8 cellular contexts compared by ENCODE assay signal in genomic region chr17:44014133-44014436, GRCh38. TPM values are rescaled to one million over a fixed set of nuclear protein-coding genes. Genes with fewer than 3 reads are reported as not detected.
DNase-seq lines count a peak whose midpoint lies in the region; ATAC-seq and TF ChIP-seq lines count a peak whose summit lies in the region.

No MANE protein-coding gene starts in this region.

- CTCF ChIA-PET in activated naive CD4-positive, alpha-beta T cell treated with anti-CD3 and anti-CD28 coated beads, Interleukin-2, amount 10 ng/mL, durations not matched to agents 7 days and 5 days (lab: Charles Lee), result interaction anchor here (1.0 to 1.1 kb wide), 2 partner anchors 27 to 70 kb away, joined by 3 to 7 read pairs; no protein-coding TSS in a partner anchor
- CTCF ChIA-PET in MCF 10A (lab: Yijun Ruan, JAX), result interaction anchor here (0.6 to 1.1 kb wide), 2 partner anchors 154 to 1095 kb away, joined by 3 read pairs; no protein-coding TSS in a partner anchor

- H2AK5ac ChIP-seq in mesendoderm (ENCODE audit: low read length), result no peak overlapping the region

- no CpG with 5 or more reads among the region's 12 CpGs for WGBS in mesendoderm (ENCODE audit: extremely low coverage, insufficient coverage, low lambda C conversion rate)

- intact Hi-C loops in MCF 10A (cut with micrococcal nuclease) (no loop called here), uterus (cut with DNase I; ENCODE audit: low total_unique reads) (no loop called here)

- H3K27me3 Mint-ChIP-seq in activated naive CD4-positive, alpha-beta T cell treated with anti-CD3 and anti-CD28 coated beads, Interleukin-2, amount 10 ng/mL, durations not matched to agents 7 days and 5 days, result peaks cover 3% of the 10 kb centered on the region
- no peaks in the 10 kb centered on the region for H3K27me3 Mint-ChIP-seq in MCF 10A (ENCODE audit: insufficient read depth, unreplicated experiment)

- H3K56ac ChIP-seq in mesendoderm (ENCODE audit: low read length), result peak overlapping the region; percentile 95

- peak overlapping the region; percentile 84 for H3K9ac ChIP-seq in mesendoderm (ENCODE audit: low read length)

- H4K5ac ChIP-seq in mesendoderm (ENCODE audit: low read length), result no peak overlapping the region

- TF ChIP-seq POLR2A in uterus (IDR thresholded peaks at IDR 0.05), result no peak

- H3K36me3 ChIP-seq in mesendoderm (ENCODE audit: control insufficient read depth, insufficient read depth, low read length), result no peaks in the 10 kb centered on the region
- H3K36me3 ChIP-seq in uterus, result no peaks in the 10 kb centered on the region

- peak overlapping the region; percentile 100 for H3K4me3 Mint-ChIP-seq in activated naive CD4-positive, alpha-beta T cell treated with anti-CD3 and anti-CD28 coated beads, Interleukin-2, amount 10 ng/mL, durations not matched to agents 7 days and 5 days
- peak overlapping the region; percentile 96 for H3K4me3 Mint-ChIP-seq in MCF 10A (ENCODE audit: unreplicated experiment)

- POLR2A ChIA-PET in MCF 10A (lab: Yijun Ruan, JAX), result interaction anchor here (0.8 to 1.4 kb wide), 3 partner anchors 52 to 172 kb away, joined by 3 to 10 read pairs (median 5); partner anchors contain the start of gene LSM12

- no peak overlapping the region for H2BK15ac ChIP-seq in mesendoderm (replicated peaks; ENCODE audit: low read depth)

- no peaks in the 10 kb centered on the region for H3K79me2 ChIP-seq in mesendoderm (ENCODE audit: control insufficient read depth, insufficient read depth, low read length)

- no peak for TF ChIP-seq CTCF in MCF 10A (IDR thresholded peaks at IDR 0.05; ENCODE audit: unreplicated experiment)
- TF ChIP-seq CTCF in uterus (IDR thresholded peaks at IDR 0.05), result no peak

- H3K23ac ChIP-seq in mesendoderm (ENCODE audit: low read length), result peak overlapping the region; percentile 11

- H3K4me3 ChIP-seq in mesendoderm (ENCODE audit: low read length), result peak overlapping the region; percentile 88
- H3K4me3 ChIP-seq in uterus, result peak overlapping the region; percentile 63 to 84

- H3K9me3 Mint-ChIP-seq in activated naive CD4-positive, alpha-beta T cell treated with anti-CD3 and anti-CD28 coated beads, Interleukin-2, amount 10 ng/mL, durations not matched to agents 7 days and 5 days, result no peaks in the 10 kb centered on the region
- no peaks in the 10 kb centered on the region for H3K9me3 Mint-ChIP-seq in MCF 10A (ENCODE audit: unreplicated experiment)

- no peak for ATAC-seq in GM19035 (IDR thresholded peaks at IDR 0.05; ENCODE audit: unreplicated experiment)

- H3K79me1 ChIP-seq in mesendoderm (ENCODE audit: low read length), result peaks cover 1% of the 10 kb centered on the region

- no peak overlapping the region for H3K18ac ChIP-seq in mesendoderm (ENCODE audit: low read length)

- H3K27ac ChIP-seq in mesendoderm (ENCODE audit: low read depth, low read length), result no peak overlapping the region
- H3K27ac ChIP-seq in uterus, result peak overlapping the region; percentile 64 to 74

- no peaks in the 10 kb centered on the region for H3K9me3 ChIP-seq in uterus

- peak overlapping the region; percentile 55 for H3K4me2 ChIP-seq in mesendoderm (ENCODE audit: low read length)

- no peak overlapping the region for H2BK120ac ChIP-seq in mesendoderm (ENCODE audit: low read depth, low read length)

- peaks cover 19% of the 10 kb centered on the region for H3K36me3 Mint-ChIP-seq in activated naive CD4-positive, alpha-beta T cell treated with anti-CD3 and anti-CD28 coated beads, Interleukin-2, amount 10 ng/mL, durations not matched to agents 7 days and 5 days
- H3K36me3 Mint-ChIP-seq in MCF 10A (ENCODE audit: insufficient read depth, unreplicated experiment), result peaks cover 27% of the 10 kb centered on the region

- H3K4me1 ChIP-seq in mesendoderm (ENCODE audit: control insufficient read depth, low read depth, low read length) (no peaks in the 10 kb centered on the region), uterus (peaks cover 0 to 7% of the 10 kb centered on the region in 2 donors)

- no peak for DNase-seq in activated naive CD4-positive, alpha-beta T cell treated with anti-CD3 and anti-CD28 coated beads, Interleukin-2, amount 10 ng/mL, durations not matched to agents 7 days and 5 days
- DNase-seq in activated naive CD4-positive, alpha-beta T cell treated with Interleukin-2 at 50 U/mL for 16 hours, result no peak
- DNase-seq in MCF 10A (ENCODE audit: unreplicated experiment) (no peak), mesendoderm (no peak), uterus (no peak), NCI-H1436 treated with DMSO at 0.1 percent for 48 hours (lab: John Stamatoyannopoulos, UW) (no peak), COLO668 (lab: John Stamatoyannopoulos, UW; ENCODE audit: unreplicated experiment) (no peak)

- H3K4me1 Mint-ChIP-seq in activated naive CD4-positive, alpha-beta T cell treated with anti-CD3 and anti-CD28 coated beads, Interleukin-2, amount 10 ng/mL, durations not matched to agents 7 days and 5 days, result peaks cover 30% of the 10 kb centered on the region
- H3K4me1 Mint-ChIP-seq in MCF 10A (ENCODE audit: insufficient read depth, unreplicated experiment), result no peaks in the 10 kb centered on the region

- peak overlapping the region; percentile 90 for H3K4ac ChIP-seq in mesendoderm (ENCODE audit: low read depth, low read length)

- H3K27me3 ChIP-seq in mesendoderm (ENCODE audit: insufficient read depth, low read length, poor library complexity) (no peaks in the 10 kb centered on the region), uterus (no peaks in the 10 kb centered on the region)

- H3K27ac Mint-ChIP-seq in activated naive CD4-positive, alpha-beta T cell treated with anti-CD3 and anti-CD28 coated beads, Interleukin-2, amount 10 ng/mL, durations not matched to agents 7 days and 5 days, result peak overlapping the region; percentile 96
- H3K27ac Mint-ChIP-seq in MCF 10A (ENCODE audit: low read depth, unreplicated experiment), result peak overlapping the region; percentile 98

- no peak overlapping the region for H4K8ac ChIP-seq in mesendoderm (ENCODE audit: low read depth, low read length)

- BruUV-seq in MCF 10A (replicated peaks; lab: Mats Ljungman, UMichigan), result no TSS peak

- no peak overlapping the region for H2BK5ac ChIP-seq in mesendoderm (ENCODE audit: low read length)

RNA-seq across cellular contexts. Expression of gene TMEM101, which starts 0.7 kb away (rescaled TPM):
- total RNA-seq in MCF 10A (2022) (25.6 and 26.1 TPM in 2 replicates), uterus (10 to 100 TPM in 3 of 4 donors, 1 to 10 TPM in 1; 1.5 to 76.1 (median 49.8) TPM)
- polyA plus RNA-seq in mesendoderm (2013, experiment 1 of 2), result 7.6 TPM
- polyA plus RNA-seq in mesendoderm (2013, experiment 2 of 2), result 7.2 TPM

RNA-seq across cellular contexts. Expression of gene NAGS, which starts 9.7 kb away (rescaled TPM):
- 0.88 and 1.6 TPM in 2 replicates for total RNA-seq in MCF 10A (2022)
- polyA plus RNA-seq in mesendoderm (2013, experiment 1 of 2), result 0.98 TPM
- 0.92 TPM for polyA plus RNA-seq in mesendoderm (2013, experiment 2 of 2)
- total RNA-seq in uterus, result 1 to 10 TPM; 1.3 to 9.7 (median 2.6) TPM

RNA-seq across cellular contexts. Expression of gene LSM12, which starts 52.4 kb away (rescaled TPM):
- total RNA-seq in MCF 10A (2022) (87.9 and 101 TPM in 2 replicates), uterus (10 to 100 TPM; 24.5 to 49.8 (median 37.1) TPM)
- polyA plus RNA-seq in mesendoderm (2013, experiment 1 of 2), result 147 TPM
- 143 TPM for polyA plus RNA-seq in mesendoderm (2013, experiment 2 of 2)

RNA-seq across cellular contexts. Expression of gene G6PC3, which starts 56.5 kb away (rescaled TPM):
- total RNA-seq in MCF 10A (2022) (70.6 and 89.4 TPM in 2 replicates), uterus (10 to 100 TPM; 12.4 to 66.3 (median 33.8) TPM)
- polyA plus RNA-seq in mesendoderm (2013, experiment 1 of 2), result 181 TPM
- polyA plus RNA-seq in mesendoderm (2013, experiment 2 of 2), result 184 TPM
